Comparison of ENCODE assay signal across 1 cellular context in genomic region chr5:137832416-137832815, GRCh38.
A peak's percentile ranks its signal among the peaks of the same experiment; 100 is the strongest.
TF ChIP-seq lines count a peak whose summit lies in the region.

No MANE protein-coding gene starts in this region.

TF ChIP-seq in K562, 482 proteins besides CTCF, POLR2A, EP300 and RAD21:
- TF ChIP-seq SIN3B (IDR thresholded peaks at IDR 0.05; ENCODE audit: low read depth) (no peak), ZNF316 (IDR thresholded peaks at IDR 0.05) (no peak), ZFP36 (IDR thresholded peaks at IDR 0.05; ENCODE audit: low read depth, low read length, partially characterized antibody) (no peak), MBD2 (IDR thresholded peaks at IDR 0.05; ENCODE audit: borderline replicate concordance, low read depth) (no peak), HDGF (IDR thresholded peaks at IDR 0.05) (no peak), EP400 (IDR thresholded peaks at IDR 0.05) (no peak), NFIC (IDR thresholded peaks at IDR 0.05) (no peak), NFRKB (IDR thresholded peaks at IDR 0.05; ENCODE audit: low read depth) (no peak), OTX1 (CRISPR knock-in tag; IDR thresholded peaks at IDR 0.05) (no peak), ZNF76 (CRISPR knock-in tag; IDR thresholded peaks at IDR 0.05; ENCODE audit: borderline replicate concordance) (no peak), CREB3 (tag; conservative IDR thresholded peaks at IDR 0.05; ENCODE audit: low read depth) (0 out of 2 replicates have a peak, but pooled peaks have one; percentile 34), ZNF41 (CRISPR knock-in tag; conservative IDR thresholded peaks at IDR 0.05) (0 out of 2 replicates have a peak, but pooled peaks have one; percentile 23), HES1 (IDR thresholded peaks at IDR 0.05; ENCODE audit: low read depth) (no peak), E2F4 (CRISPR knock-in tag; IDR thresholded peaks at IDR 0.05; ENCODE audit: low read depth) (no peak), ZNF165 (CRISPR knock-in tag; IDR thresholded peaks at IDR 0.05; ENCODE audit: borderline replicate concordance) (no peak), NR4A1 (CRISPR knock-in tag; IDR thresholded peaks at IDR 0.05) (no peak), NR4A1 (tag; IDR thresholded peaks at IDR 0.05) (peak; percentile 55; the same call in 1 of the 2 replicates), TCF3 (CRISPR knock-in tag; IDR thresholded peaks at IDR 0.05) (no peak), HMG20B (CRISPR knock-in tag; IDR thresholded peaks at IDR 0.05) (no peak), MIER1 (IDR thresholded peaks at IDR 0.05; ENCODE audit: low read depth) (no peak), IRF2 (CRISPR knock-in tag; IDR thresholded peaks at IDR 0.05) (no peak), ZFP91 (CRISPR knock-in tag; IDR thresholded peaks at IDR 0.05) (no peak), ZNF639 (CRISPR knock-in tag; conservative IDR thresholded peaks at IDR 0.05 in 1 of 2, IDR thresholded peaks at IDR 0.05 in 1 of 2) (no peak), TEAD1 (CRISPR knock-in tag; IDR thresholded peaks at IDR 0.05) (peak in 1 of 2 experiments; percentile 39; a peak in 1 of 4 replicates), TRIM28 (IDR thresholded peaks at IDR 0.05) (no peak), TAF1 (IDR thresholded peaks at IDR 0.05; ENCODE audit: control insufficient read depth, extremely low read depth, insufficient read depth, low read length, severe bottlenecking) (no peak), SNRNP70 (optimal IDR thresholded peaks at IDR 0.05; ENCODE audit: low read depth, low read length) (no peak), ZNF408 (CRISPR knock-in tag; IDR thresholded peaks at IDR 0.05; ENCODE audit: low read depth) (no peak), EHMT2 (IDR thresholded peaks at IDR 0.05) (no peak), ZBTB43 (CRISPR knock-in tag; IDR thresholded peaks at IDR 0.05) (no peak), HDAC3 (IDR thresholded peaks at IDR 0.05; ENCODE audit: borderline replicate concordance, partially characterized antibody) (no peak), CCAR2 (IDR thresholded peaks at IDR 0.05; ENCODE audit: low read depth, low read length) (no peak), PPARD (CRISPR knock-in tag; IDR thresholded peaks at IDR 0.05) (no peak)
